In the genomic region with DNA sequence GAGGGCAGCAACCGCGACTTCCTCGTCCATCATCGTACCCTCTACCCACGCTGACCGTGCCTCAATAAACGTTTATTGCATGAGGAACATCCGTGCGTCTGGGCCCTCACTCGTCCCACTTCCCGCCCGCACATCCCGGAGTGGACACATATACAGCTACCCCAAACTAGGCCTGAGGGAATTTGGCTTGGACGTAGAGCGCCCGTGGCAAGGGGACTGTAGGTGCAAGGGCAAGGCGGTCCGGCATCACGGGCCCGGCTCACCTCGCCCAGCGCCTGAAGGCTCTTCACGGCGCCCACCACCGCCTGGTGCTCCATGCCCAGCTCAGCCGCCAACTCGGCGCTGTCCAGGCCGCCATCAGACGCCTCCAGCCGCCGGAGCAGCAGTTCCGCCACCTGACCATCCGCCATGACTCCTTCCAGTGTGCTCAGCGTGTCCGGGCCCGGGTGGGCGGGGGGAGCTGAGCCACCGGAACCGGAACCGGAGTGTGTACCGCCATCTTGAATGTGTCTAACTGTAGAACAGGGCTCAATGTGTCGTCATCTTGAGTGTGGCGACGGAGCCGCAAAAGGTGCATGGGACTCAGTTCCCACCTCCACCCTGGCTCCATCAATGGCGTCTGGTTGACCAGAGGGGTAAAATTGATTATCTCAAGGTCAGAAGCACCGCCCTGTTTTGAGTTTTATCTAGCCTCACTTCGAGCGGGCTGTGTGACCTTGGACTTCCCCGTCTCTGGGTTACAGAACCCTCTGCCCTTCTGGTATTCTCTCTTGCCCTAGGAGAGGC, we compare ENCODE assay signal across 1 cellular context.
A peak's percentile ranks its signal among the peaks of the same experiment; 100 is the strongest.
TF ChIP-seq lines count a peak whose summit lies in the region.

TSS of gene FARSA (minus strand) at position 425 of the 786 bp plus-strand sequence. CDS start at position 410, 15 bp downstream.

TF ChIP-seq in HEK293, 187 proteins besides CTCF, POLR2A, EP300 and RAD21 (continued from another document and continues in another):
- TF ChIP-seq ELK4 (IDR thresholded peaks at IDR 0.05; ENCODE audit: borderline replicate concordance, low read depth, low read length) (no peak), ZNF280D (tag by site-specific recombination; IDR thresholded peaks at IDR 0.05) (no peak), MZF1 (tag by site-specific recombination; IDR thresholded peaks at IDR 0.05; ENCODE audit: borderline replicate concordance) (no peak), ZNF354C (tag by site-specific recombination; IDR thresholded peaks at IDR 0.05; ENCODE audit: borderline replicate concordance, low read depth) (no peak), ZNF155 (tag by site-specific recombination; IDR thresholded peaks at IDR 0.05) (no peak), ZNF211 (tag by site-specific recombination; IDR thresholded peaks at IDR 0.05; ENCODE audit: low read depth) (no peak), ZNF639 (tag by site-specific recombination; IDR thresholded peaks at IDR 0.05) (peak; percentile 45; the same call in 1 of the 2 replicates), ZNF174 (tag by site-specific recombination; IDR thresholded peaks at IDR 0.05) (no peak), SALL2 (tag by site-specific recombination; IDR thresholded peaks at IDR 0.05; ENCODE audit: borderline replicate concordance) (no peak), ZNF341 (tag by site-specific recombination; IDR thresholded peaks at IDR 0.05; ENCODE audit: low read depth) (no peak), ZNF324 (tag by site-specific recombination; IDR thresholded peaks at IDR 0.05) (peak; percentile 70; the same call in 1 of the 2 replicates), ZNF521 (tag by site-specific recombination; IDR thresholded peaks at IDR 0.05) (no peak), ZNF791 (tag by site-specific recombination; IDR thresholded peaks at IDR 0.05) (no peak), WT1 (tag by site-specific recombination; IDR thresholded peaks at IDR 0.05) (no peak), PRDM2 (tag by site-specific recombination; IDR thresholded peaks at IDR 0.05; ENCODE audit: borderline replicate concordance) (no peak), ZNF768 (tag by site-specific recombination; IDR thresholded peaks at IDR 0.05) (0 out of 2 replicates have a peak, but pooled peaks have one; percentile 7), GLI4 (tag by site-specific recombination; IDR thresholded peaks at IDR 0.05) (no peak), ZFP41 (tag by site-specific recombination; IDR thresholded peaks at IDR 0.05; ENCODE audit: borderline replicate concordance) (no peak), ZNF530 (tag by site-specific recombination; IDR thresholded peaks at IDR 0.05; ENCODE audit: low read depth) (no peak), SCRT1 (tag by site-specific recombination; IDR thresholded peaks at IDR 0.05; ENCODE audit: borderline replicate concordance) (no peak), ZNF19 (tag by site-specific recombination; IDR thresholded peaks at IDR 0.05; ENCODE audit: low read depth) (no peak), ZNF513 (tag by site-specific recombination; IDR thresholded peaks at IDR 0.05) (0 out of 2 replicates have a peak, but pooled peaks have one; percentile 15), ZNF561 (tag by site-specific recombination; IDR thresholded peaks at IDR 0.05; ENCODE audit: borderline replicate concordance) (no peak), ZNF18 (tag by site-specific recombination; IDR thresholded peaks at IDR 0.05) (peak; percentile 90), ZNF610 (tag by site-specific recombination; IDR thresholded peaks at IDR 0.05; ENCODE audit: borderline replicate concordance) (no peak), SETDB1 (IDR thresholded peaks at IDR 0.05; ENCODE audit: insufficient read length, low read length) (no peak), ZNF416 (tag by site-specific recombination; IDR thresholded peaks at IDR 0.05) (no peak), ZNF37A (tag by site-specific recombination; IDR thresholded peaks at IDR 0.05) (no peak)
- TF ChIP-seq, protein P1, sequence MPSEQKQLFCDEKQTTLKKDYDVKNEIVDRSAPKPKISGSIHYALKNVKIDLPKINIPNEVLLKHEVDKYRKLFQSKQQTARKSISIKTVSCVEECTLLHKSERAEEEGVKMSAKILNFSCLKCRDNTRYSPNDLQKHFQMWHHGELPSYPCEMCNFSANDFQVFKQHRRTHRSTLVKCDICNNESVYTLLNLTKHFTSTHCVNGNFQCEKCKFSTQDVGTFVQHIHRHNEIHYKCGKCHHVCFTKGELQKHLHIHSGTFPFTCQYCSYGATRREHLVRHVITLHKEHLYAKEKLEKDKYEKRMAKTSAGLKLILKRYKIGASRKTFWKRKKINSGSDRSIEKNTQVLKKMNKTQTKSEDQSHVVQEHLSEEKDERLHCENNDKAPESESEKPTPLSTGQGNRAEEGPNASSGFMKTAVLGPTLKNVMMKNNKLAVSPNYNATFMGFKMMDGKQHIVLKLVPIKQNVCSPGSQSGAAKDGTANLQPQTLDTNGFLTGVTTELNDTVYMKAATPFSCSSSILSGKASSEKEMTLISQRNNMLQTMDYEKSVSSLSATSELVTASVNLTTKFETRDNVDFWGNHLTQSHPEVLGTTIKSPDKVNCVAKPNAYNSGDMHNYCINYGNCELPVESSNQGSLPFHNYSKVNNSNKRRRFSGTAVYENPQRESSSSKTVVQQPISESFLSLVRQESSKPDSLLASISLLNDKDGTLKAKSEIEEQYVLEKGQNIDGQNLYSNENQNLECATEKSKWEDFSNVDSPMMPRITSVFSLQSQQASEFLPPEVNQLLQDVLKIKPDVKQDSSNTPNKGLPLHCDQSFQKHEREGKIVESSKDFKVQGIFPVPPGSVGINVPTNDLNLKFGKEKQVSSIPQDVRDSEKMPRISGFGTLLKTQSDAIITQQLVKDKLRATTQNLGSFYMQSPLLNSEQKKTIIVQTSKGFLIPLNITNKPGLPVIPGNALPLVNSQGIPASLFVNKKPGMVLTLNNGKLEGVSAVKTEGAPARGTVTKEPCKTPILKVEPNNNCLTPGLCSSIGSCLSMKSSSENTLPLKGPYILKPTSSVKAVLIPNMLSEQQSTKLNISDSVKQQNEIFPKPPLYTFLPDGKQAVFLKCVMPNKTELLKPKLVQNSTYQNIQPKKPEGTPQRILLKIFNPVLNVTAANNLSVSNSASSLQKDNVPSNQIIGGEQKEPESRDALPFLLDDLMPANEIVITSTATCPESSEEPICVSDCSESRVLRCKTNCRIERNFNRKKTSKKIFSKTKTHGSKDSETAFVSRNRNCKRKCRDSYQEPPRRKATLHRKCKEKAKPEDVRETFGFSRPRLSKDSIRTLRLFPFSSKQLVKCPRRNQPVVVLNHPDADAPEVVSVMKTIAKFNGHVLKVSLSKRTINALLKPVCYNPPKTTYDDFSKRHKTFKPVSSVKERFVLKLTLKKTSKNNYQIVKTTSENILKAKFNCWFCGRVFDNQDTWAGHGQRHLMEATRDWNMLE (tag by site-specific recombination; conservative IDR thresholded peaks at IDR 0.05; ENCODE audit: low read depth), result peak; percentile 89
